In the genomic region with DNA sequence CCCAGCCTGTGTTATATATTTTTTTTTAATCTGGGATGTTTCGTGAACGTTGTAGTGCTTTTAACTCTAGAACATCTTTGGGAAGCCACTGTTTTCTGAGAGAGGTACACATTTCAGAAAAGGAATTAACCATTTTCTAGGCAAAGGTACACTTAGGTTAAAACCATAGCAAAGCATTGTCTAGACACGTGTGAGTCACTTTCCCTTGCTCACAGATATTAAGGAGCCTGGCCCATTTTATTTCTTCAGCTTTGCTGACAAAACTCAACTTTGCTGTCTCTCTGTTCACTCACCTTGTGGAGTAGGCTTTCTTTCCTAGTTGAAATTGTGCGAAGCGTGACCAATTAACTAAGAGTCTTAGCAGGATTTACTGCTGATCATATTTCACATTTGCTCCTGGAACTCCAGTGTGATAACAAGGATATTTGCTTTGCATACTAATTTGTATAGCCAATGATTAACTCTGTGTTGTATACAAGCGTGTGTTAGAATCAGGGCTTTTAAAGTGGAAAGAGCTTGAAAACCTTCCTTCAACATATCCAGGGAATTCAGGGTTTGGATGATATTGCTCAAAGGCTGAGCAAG, we compare ENCODE assay signal across 19 cellular contexts.
"Had no signal": no experiment of that assay in that cellular context is flagged by ENCODE, and none has a peak within 500 bp of the region (broad histone marks: within the 10 kb centered on the region; RNA-seq: fewer than 3 reads in every experiment).

No MANE protein-coding gene starts in this region.

- H3K4me1 Mint-ChIP-seq: endodermal cell; naive thymus-derived CD8-positive, alpha-beta T cell had no signal

- H3K4me3 Mint-ChIP-seq: endodermal cell; naive thymus-derived CD8-positive, alpha-beta T cell; type B pancreatic cell had no signal

- H3K36me3 Mint-ChIP-seq: activated naive CD4-positive, alpha-beta T cell treated with anti-CD3 and anti-CD28 coated beads, Interleukin-2, amount 50 U/mL, for 72 hours; naive thymus-derived CD8-positive, alpha-beta T cell; type B pancreatic cell had no signal

- ATAC-seq: activated naive CD4-positive, alpha-beta T cell treated with anti-CD3 and anti-CD28 coated beads, Interleukin-2, amount 50 U/mL, for 72 hours; naive thymus-derived CD8-positive, alpha-beta T cell; pancreas; right lobe of liver had no signal

- H3K36me3 ChIP-seq: adrenal gland, pancreas, right lobe of liver, WERI-Rb-1 had no signal

- H3K4me3 ChIP-seq: adrenal gland, pancreas, right lobe of liver, testis had no signal

- H3K27me3 ChIP-seq: adrenal gland, pancreas, right lobe of liver, testis had no signal

- H3K9me3 Mint-ChIP-seq: activated naive CD4-positive, alpha-beta T cell treated with anti-CD3 and anti-CD28 coated beads, Interleukin-2, amount 50 U/mL, for 72 hours had no signal

- H3K27ac Mint-ChIP-seq: activated naive CD4-positive, alpha-beta T cell treated with anti-CD3 and anti-CD28 coated beads, Interleukin-2, amount 50 U/mL, for 72 hours; endodermal cell; naive thymus-derived CD8-positive, alpha-beta T cell; type B pancreatic cell had no signal

- DNase-seq: activated CD4-positive, alpha-beta T cell treated with anti-CD3 and anti-CD28 coated beads for 1 hour; activated CD8-positive, alpha-beta memory T cell treated with anti-CD3 and anti-CD28 coated beads for 24 hours; activated gamma-delta T cell; adrenal gland; caudate nucleus; endodermal cell; erythroblast; hypothalamus; kidney; mesenchymal stem cell; naive thymus-derived CD8-positive, alpha-beta T cell; pancreas; right lobe of liver; small intestine; stimulated activated CD4-positive, alpha-beta T cell treated with anti-CD3 and anti-CD28 coated beads, Interleukin-4, amount 100 ng/mL, for 1 hour; testis; WERI-Rb-1 had no signal
